Comparison of ENCODE assay signal across 31 cellular contexts in genomic region chr14:34325493-34325892, GRCh38.
"Had no signal": no experiment of that assay in that cellular context is flagged by ENCODE, and none has a peak within 500 bp of the region (broad histone marks: within the 10 kb centered on the region; RNA-seq: fewer than 3 reads in every experiment).

No MANE protein-coding gene starts in this region.

- H3K27me3 Mint-ChIP-seq: effector memory CD8-positive, alpha-beta T cell; progenitor cell of endocrine pancreas had no signal

- H3K27ac Mint-ChIP-seq: activated naive CD8-positive, alpha-beta T cell; effector memory CD8-positive, alpha-beta T cell; immature natural killer cell; natural killer cell treated with Interleukin-12 subunit alpha and Interleukin-12 subunit beta and Interleukin-15 and Interleukin-18, amount 100 ng/mL, for 72 hours; progenitor cell of endocrine pancreas; stimulated activated effector memory CD8-positive, alpha-beta T cell treated with anti-CD3 and anti-CD28 coated beads, Interleukin-12 subunit alpha, Interleukin-12 subunit beta, amount 100 ng/mL, for 72 hours; stimulated activated naive CD8-positive, alpha-beta T cell treated with anti-CD3 and anti-CD28 coated beads, Interleukin-15, Interleukin-2, amounts not matched to agents 100 ng/mL and 50 ng/mL, for 24 hours had no signal

- FAIRE-seq: astrocyte, kidney had no signal

- DNase-seq: activated CD4-positive, alpha-beta T cell treated with anti-CD3 and anti-CD28 coated beads for 4 hours; activated CD4-positive, alpha-beta T cell treated with anti-CD3 and anti-CD28 coated beads, Interleukin-2, amount 50 U/mL, for 4 hours; activated CD8-positive, alpha-beta memory T cell treated with anti-CD3 and anti-CD28 coated beads for 24 hours; activated effector memory CD4-positive, alpha-beta T cell treated with Interleukin-2 at 50 U/mL for 16 hours; activated naive CD4-positive, alpha-beta T cell treated with Interleukin-2 at 50 U/mL for 16 hours; adrenal gland; brain microvascular endothelial cell; cortex of kidney; effector memory CD8-positive, alpha-beta T cell; erythroblast; foreskin fibroblast; heart left ventricle; hypothalamus; immature natural killer cell; kidney; lower lobe of right lung; mesenchymal stem cell; right lobe of liver; stimulated activated CD4-positive, alpha-beta T cell treated with anti-CD3 and anti-CD28 coated beads, Interleukin-4, amount 100 ng/mL, for 24 hours; substantia nigra; T-helper 1 cell had no signal

- H3K27ac ChIP-seq: adrenal gland, brain microvascular endothelial cell, heart left ventricle, lower lobe of right lung, neutrophil, right lobe of liver, skin epidermis, upper lobe of left lung, VCaP had no signal

- H3K36me3 Mint-ChIP-seq: activated naive CD8-positive, alpha-beta T cell; immature natural killer cell; natural killer cell treated with Interleukin-12 subunit alpha and Interleukin-12 subunit beta and Interleukin-15 and Interleukin-18, amount 100 ng/mL, for 72 hours; stimulated activated effector memory CD8-positive, alpha-beta T cell treated with anti-CD3 and anti-CD28 coated beads, Interleukin-12 subunit alpha, Interleukin-12 subunit beta, amount 100 ng/mL, for 72 hours had no signal

- H3K4me3 ChIP-seq: adrenal gland, heart left ventricle, lower lobe of right lung, right lobe of liver, skin epidermis, upper lobe of left lung had no signal

- H3K9me3 ChIP-seq: adrenal gland, heart left ventricle, lower lobe of right lung, neutrophil, right lobe of liver, upper lobe of left lung had no signal

- H3K36me3 ChIP-seq: adrenal gland, brain microvascular endothelial cell, heart left ventricle, lower lobe of right lung, neutrophil, right lobe of liver, upper lobe of left lung had no signal

- ATAC-seq: effector memory CD8-positive, alpha-beta T cell; heart left ventricle; natural killer cell treated with Interleukin-12 subunit alpha and Interleukin-12 subunit beta and Interleukin-15 and Interleukin-18, amount 100 ng/mL, for 72 hours; stimulated activated effector memory CD8-positive, alpha-beta T cell treated with anti-CD3 and anti-CD28 coated beads, Interleukin-12 subunit alpha, Interleukin-12 subunit beta, amount 100 ng/mL, for 72 hours had no signal

- H3K4me1 ChIP-seq: adrenal gland, right lobe of liver had no signal

- H3K4me3 Mint-ChIP-seq: activated naive CD8-positive, alpha-beta T cell; effector memory CD8-positive, alpha-beta T cell; immature natural killer cell; natural killer cell treated with Interleukin-12 subunit alpha and Interleukin-12 subunit beta and Interleukin-15 and Interleukin-18, amount 100 ng/mL, for 72 hours; stimulated activated effector memory CD8-positive, alpha-beta T cell treated with anti-CD3 and anti-CD28 coated beads, Interleukin-12 subunit alpha, Interleukin-12 subunit beta, amount 100 ng/mL, for 72 hours; stimulated activated naive CD8-positive, alpha-beta T cell treated with anti-CD3 and anti-CD28 coated beads, Interleukin-15, Interleukin-2, amounts not matched to agents 100 ng/mL and 50 ng/mL, for 24 hours had no signal

- H3K27me3 ChIP-seq: adrenal gland, brain microvascular endothelial cell, heart left ventricle, right lobe of liver, upper lobe of left lung had no signal

- H3K4me1 Mint-ChIP-seq: immature natural killer cell had no signal

- H3K9me3 Mint-ChIP-seq: effector memory CD8-positive, alpha-beta T cell; immature natural killer cell; natural killer cell treated with Interleukin-12 subunit alpha and Interleukin-12 subunit beta and Interleukin-15 and Interleukin-18, amount 100 ng/mL, for 72 hours; stimulated activated effector memory CD8-positive, alpha-beta T cell treated with anti-CD3 and anti-CD28 coated beads, Interleukin-12 subunit alpha, Interleukin-12 subunit beta, amount 100 ng/mL, for 72 hours; stimulated activated naive CD8-positive, alpha-beta T cell treated with anti-CD3 and anti-CD28 coated beads, Interleukin-15, Interleukin-2, amounts not matched to agents 100 ng/mL and 50 ng/mL, for 24 hours had no signal
